In the genomic region with DNA sequence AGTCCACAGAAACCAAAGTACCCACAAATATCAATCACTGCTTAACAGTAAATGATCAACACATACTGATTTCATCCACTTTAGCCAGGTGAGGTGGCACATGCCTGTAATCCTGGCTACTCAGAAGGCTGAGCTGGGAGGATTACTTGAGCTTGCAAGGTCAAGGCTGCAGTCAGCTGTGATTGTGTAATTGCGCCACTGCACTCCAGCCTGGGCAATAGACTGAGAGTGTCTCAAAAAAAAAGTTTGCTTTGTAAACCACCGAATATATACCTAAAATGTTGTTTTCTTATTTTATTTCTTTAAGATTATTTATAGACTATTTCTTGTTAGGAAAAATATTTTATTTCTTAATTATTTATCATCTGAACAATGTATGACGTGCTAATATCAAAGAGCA, we compare ENCODE assay signal across 16 cellular contexts. TPM values are rescaled to one million over a fixed set of nuclear protein-coding genes. Genes with fewer than 3 reads are reported as not detected.
"Had no signal": no experiment of that assay in that cellular context is flagged by ENCODE, and none has a peak within 500 bp of the region (broad histone marks: within the 10 kb centered on the region; RNA-seq: fewer than 3 reads in every experiment).

No MANE protein-coding gene starts in this region.

- H3K4me1 ChIP-seq: breast epithelium, psoas muscle, sigmoid colon, stomach had no signal

- H3K27ac ChIP-seq: breast epithelium, psoas muscle, sigmoid colon, stomach had no signal

- H3K9me3 ChIP-seq: breast epithelium, psoas muscle, sigmoid colon, stomach had no signal

- H3K36me3 ChIP-seq: breast epithelium, sigmoid colon, stomach had no signal

- H3K4me3 ChIP-seq: breast epithelium, psoas muscle, sigmoid colon, stomach had no signal

- H3K27me3 ChIP-seq: breast epithelium, sigmoid colon, stomach had no signal

- DNase-seq: activated CD4-positive, alpha-beta T cell treated with anti-CD3 and anti-CD28 coated beads for 48 hours; activated CD8-positive, alpha-beta memory T cell treated with anti-CD3 and anti-CD28 coated beads, Interleukin-2, amount 50 U/mL, for 4 hours; activated CD8-positive, alpha-beta T cell treated with anti-CD3 and anti-CD28 coated beads, Interleukin-2, amount 10 ng/mL, durations not matched to agents 7 days and 5 days; activated gamma-delta T cell; activated T-cell treated with anti-CD3 and anti-CD28 coated beads, Interleukin-2, amount 50 U/mL, for 72 hours; aorta; cerebellar nuclear complex; erythroblast; psoas muscle; sigmoid colon; stimulated activated CD4-positive, alpha-beta T cell treated with anti-CD3 and anti-CD28 coated beads, Interleukin-1b, Interleukin-23, amount 100 ng/mL, for 48 hours; T-helper 2 cell had no signal

- ATAC-seq: activated CD8-positive, alpha-beta T cell treated with anti-CD3 and anti-CD28 coated beads, Interleukin-2, amount 10 ng/mL, durations not matched to agents 7 days and 5 days; activated T-cell treated with anti-CD3 and anti-CD28 coated beads, Interleukin-2, amount 50 U/mL, for 72 hours; psoas muscle had no signal

RNA-seq across cellular contexts. Expression of a gene that starts 8.7 kb away (rescaled TPM):
- total RNA-seq: dermis blood vessel endothelial cell, glomerular endothelial cell had no signal
- polyA plus RNA-seq: aorta had no signal
